Comparison of ENCODE assay signal across 21 cellular contexts in the genomic region with DNA sequence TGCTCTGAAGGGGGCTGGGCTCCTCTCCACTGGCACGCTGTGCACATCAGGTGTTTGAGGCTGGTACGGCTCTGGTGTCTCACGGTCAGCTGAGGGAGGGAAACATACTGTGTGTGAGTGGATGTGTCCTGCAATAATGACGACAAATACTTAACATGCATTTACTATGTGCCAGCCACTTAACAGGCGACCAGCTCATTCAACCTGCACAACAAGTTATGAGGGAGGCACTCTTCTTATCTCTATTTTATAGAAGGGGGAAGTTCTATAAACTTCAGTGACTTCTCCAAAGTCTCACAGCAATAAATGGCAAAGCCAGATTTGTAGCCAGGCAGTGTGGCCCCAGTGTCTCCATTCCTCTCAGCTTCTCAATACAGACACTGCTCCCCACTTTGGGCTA.
"Had no signal": no experiment of that assay in that cellular context is flagged by ENCODE, and none has a peak within 500 bp of the region (broad histone marks: within the 10 kb centered on the region; RNA-seq: fewer than 3 reads in every experiment).

No MANE protein-coding gene starts in this region.

- H3K27me3 ChIP-seq: colonic mucosa, hepatocyte, testis had no signal

- FAIRE-seq: endothelial cell of umbilical vein, kidney, pancreas had no signal

- H3K4me2 ChIP-seq: hepatocyte had no signal

- DNase-seq: colonic mucosa; effector memory CD4-positive, alpha-beta T cell; foreskin keratinocyte; heart left ventricle; kidney; mesenchymal stem cell; naive thymus-derived CD4-positive, alpha-beta T cell; occipital lobe; pancreas; stimulated activated CD4-positive, alpha-beta T cell treated with anti-CD3 and anti-CD28 coated beads, Interleukin-4, amount 100 ng/mL, for 4 hours; stimulated activated naive CD8-positive, alpha-beta T cell treated with anti-CD3 and anti-CD28 coated beads, Interleukin-15, Interleukin-2, amounts not matched to agents 100 U/mL and 50 U/mL, for 24 hours; substantia nigra; testis; tibial artery had no signal

- H3K9me3 ChIP-seq: colonic mucosa, esophagus muscularis mucosa, gastroesophageal sphincter, heart left ventricle, left lung, pancreas, testis, tibial artery had no signal

- H3K79me2 ChIP-seq: hepatocyte had no signal

- ATAC-seq: foreskin keratinocyte; gastroesophageal sphincter; heart left ventricle; left lung; naive thymus-derived CD4-positive, alpha-beta T cell; pancreas; sciatic nerve; stimulated activated memory B cell treated with anti-CD40 and anti-IgM and Interleukin-4, amounts not matched to agents 10 μg/mL and 1 μg/mL and 100 μg/mL, for 72 hours; stimulated activated naive CD8-positive, alpha-beta T cell treated with anti-CD3 and anti-CD28 coated beads, Interleukin-15, Interleukin-2, amounts not matched to agents 100 U/mL and 50 U/mL, for 24 hours had no signal

- H3K27ac ChIP-seq: colonic mucosa, esophagus muscularis mucosa, foreskin keratinocyte, gastroesophageal sphincter, heart left ventricle, hepatocyte, left lung, pancreas, testis, tibial artery had no signal

- H3K36me3 ChIP-seq: colonic mucosa, esophagus muscularis mucosa, gastroesophageal sphincter, heart left ventricle, left lung, pancreas, tibial artery had no signal

- H3K4me3 ChIP-seq: colonic mucosa, esophagus muscularis mucosa, gastroesophageal sphincter, heart left ventricle, hepatocyte, left lung, pancreas, testis, tibial artery had no signal

- H3K4me1 ChIP-seq: colonic mucosa, esophagus muscularis mucosa, foreskin keratinocyte, gastroesophageal sphincter, heart left ventricle, left lung, pancreas, testis, tibial artery had no signal

- H2AFZ ChIP-seq: hepatocyte had no signal
